In the genomic region with DNA sequence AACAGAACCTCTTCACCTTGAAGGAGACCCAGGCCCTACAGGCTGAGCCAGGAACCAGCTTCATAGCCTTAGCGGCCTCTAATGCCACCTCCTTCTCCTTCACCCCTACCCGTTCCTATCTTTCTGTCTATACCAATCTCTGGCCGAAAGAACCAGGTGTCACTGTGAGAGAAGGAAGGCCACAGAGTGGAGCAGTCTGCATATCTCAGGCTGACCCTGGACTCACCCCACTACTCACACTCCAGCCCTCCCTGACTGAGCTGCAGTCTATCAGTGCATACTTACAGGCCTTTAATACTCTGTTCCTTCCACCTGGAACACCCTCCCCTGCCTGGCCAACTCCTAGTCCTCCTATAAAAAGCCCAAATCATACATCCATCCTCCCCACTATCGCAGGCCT, we compare ENCODE assay signal across 12 cellular contexts. TPM values are rescaled to one million over a fixed set of nuclear protein-coding genes. Genes with fewer than 3 reads are reported as not detected.
A peak's percentile ranks its signal among the peaks of the same experiment; 100 is the strongest.
DNase-seq lines count a peak whose midpoint lies in the region; ATAC-seq, FAIRE-seq and TF ChIP-seq lines count a peak whose summit lies in the region.
"Had no signal": no experiment of that assay in that cellular context is flagged by ENCODE, and none has a peak within 500 bp of the region (broad histone marks: within the 10 kb centered on the region; RNA-seq: fewer than 3 reads in every experiment).

No MANE protein-coding gene starts in this region.

- H3K9ac ChIP-seq in skeletal muscle tissue (ENCODE audit: low read depth in 1 of 3, low read length in 3 of 3), result peak overlapping the region in 2 of 3 donors; percentile 57 to 97

- H3K27ac ChIP-seq in heart left ventricle (peak overlapping the region; percentile 35 to 98 (median 92)), skeletal muscle tissue (ENCODE audit: low read depth, low read length) (peak overlapping the region; percentile 64)
- H3K27ac ChIP-seq: thyroid gland had no signal

- DNase-seq in GM12892 (ENCODE audit: insufficient read length) (no peak), heart left ventricle (peak in 1 of 5 donors; percentile 25), left colon (no peak), GM10266 (ENCODE audit: extremely low spot score) (no peak), GM19240 (ENCODE audit: insufficient read length, low spot score) (no peak), NOMO-1 treated with DMSO at 0.1 percent for 48 hours (lab: John Stamatoyannopoulos, UW; ENCODE audit: unreplicated experiment) (no peak)
- no peak for DNase-seq in activated CD4-positive, alpha-beta memory T cell treated with anti-CD3 and anti-CD28 coated beads for 36 hours
- DNase-seq: GF-D8; NCI-H187; stimulated activated CD4-positive, alpha-beta T cell treated with anti-CD3 and anti-CD28 coated beads, Interleukin-12 subunit alpha, Interleukin-12 subunit beta, amount 100 ng/mL, for 4 hours; thyroid gland had no signal

- H3K36me3 ChIP-seq in heart left ventricle (peaks cover 0 to 49% (median 6%) of the 10 kb centered on the region in 9 donors), skeletal muscle tissue (ENCODE audit: control insufficient read depth in 3 of 3, insufficient read depth in 3 of 3, low read length in 3 of 3) (peaks cover 0 to 9% (median 4%) of the 10 kb centered on the region in 3 donors)

- CTCF ChIA-PET in activated CD4-positive, alpha-beta memory T cell treated with anti-CD3 and anti-CD28 coated beads for 36 hours (lab: Charles Lee), result interaction anchor here (2.6 kb wide), 1 partner anchor 36 kb away, joined by 8 read pairs; no protein-coding TSS in a partner anchor

- POLR2A ChIA-PET in activated CD4-positive, alpha-beta memory T cell treated with anti-CD3 and anti-CD28 coated beads for 36 hours (lab: Charles Lee), result no interaction called here

- H3K4me3 Mint-ChIP-seq in activated CD4-positive, alpha-beta memory T cell treated with anti-CD3 and anti-CD28 coated beads for 36 hours, result peak overlapping the region; percentile 90

- H3K4me1 ChIP-seq in heart left ventricle (peaks cover 3 to 96% (median 65%) of the 10 kb centered on the region in 12 donors), skeletal muscle tissue (ENCODE audit: control insufficient read depth in 3 of 3, insufficient read depth in 3 of 3, low read length in 3 of 3) (peaks cover 64 to 80% (median 66%) of the 10 kb centered on the region in 3 donors)

- no peaks in the 10 kb centered on the region for H3K9me3 Mint-ChIP-seq in activated CD4-positive, alpha-beta memory T cell treated with anti-CD3 and anti-CD28 coated beads for 36 hours

- no peaks in the 10 kb centered on the region for H3K27me3 ChIP-seq in heart left ventricle
- H3K27me3 ChIP-seq in skeletal muscle tissue (ENCODE audit: control insufficient read depth in 3 of 3, insufficient read depth in 3 of 3, low read length in 3 of 3), result no peaks in the 10 kb centered on the region
- H3K27me3 ChIP-seq: thyroid gland had no signal

- intact Hi-C loops in activated CD4-positive, alpha-beta memory T cell treated with anti-CD3 and anti-CD28 coated beads for 36 hours (cut with micrococcal nuclease), result no loop called here
- intact Hi-C loops in heart left ventricle (cut with DNase I), result no loop called here
- intact Hi-C loops in left colon (cut with DNase I, micrococcal nuclease), result no loop called here

- peak in 1 of 4 donors; percentile 6 for ATAC-seq in heart left ventricle
- no peak for ATAC-seq in left colon

- H3K4me3 ChIP-seq in heart left ventricle (peak overlapping the region in 9 of 12 donors; percentile 68 to 86 (median 72)), skeletal muscle tissue (ENCODE audit: low read length in 3 of 3) (peak overlapping the region; percentile 24 to 54 (median 37))
- H3K4me3 ChIP-seq: thyroid gland had no signal

- peaks cover 2% of the 10 kb centered on the region for H3K36me3 Mint-ChIP-seq in activated CD4-positive, alpha-beta memory T cell treated with anti-CD3 and anti-CD28 coated beads for 36 hours

- H3K4me1 Mint-ChIP-seq in activated CD4-positive, alpha-beta memory T cell treated with anti-CD3 and anti-CD28 coated beads for 36 hours (ENCODE audit: low read depth), result peaks cover 54% of the 10 kb centered on the region

- peak overlapping the region; percentile 91 for H3K27ac Mint-ChIP-seq in activated CD4-positive, alpha-beta memory T cell treated with anti-CD3 and anti-CD28 coated beads for 36 hours

- WGBS in heart left ventricle, 4 donors, result 45 to 70% (median 47%) methylated on average over 4 of the region's 4 CpGs

- no peak for TF ChIP-seq CTCF in heart left ventricle (IDR thresholded peaks at IDR 0.05)
- TF ChIP-seq CTCF in GM10266 (IDR thresholded peaks at IDR 0.05; ENCODE audit: control insufficient read depth, insufficient read depth, low read depth, missing control alignments), result no peak

- H3K9me3 ChIP-seq in heart left ventricle (no peaks in the 10 kb centered on the region), skeletal muscle tissue (ENCODE audit: control insufficient read depth in 3 of 3, low read length in 3 of 3) (no peaks in the 10 kb centered on the region)
- H3K9me3 ChIP-seq: thyroid gland had no signal

- TF ChIP-seq POLR2A in GM12892 (IDR thresholded peaks at IDR 0.05; ENCODE audit: low read depth, low read length), result no peak
- TF ChIP-seq POLR2A in heart left ventricle (IDR thresholded peaks at IDR 0.05), result no peak

- no peaks in the 10 kb centered on the region for H3K27me3 Mint-ChIP-seq in activated CD4-positive, alpha-beta memory T cell treated with anti-CD3 and anti-CD28 coated beads for 36 hours

- FAIRE-seq in GM12892 (lab: Jason Lieb, UNC), result peak; percentile 70

RNA-seq across cellular contexts. Expression of a gene that starts 32.7 kb away (rescaled TPM):
- 48.4 TPM for polyA plus RNA-seq in GM12892 (2012; ENCODE audit: missing spikeins)
- 10 to 100 TPM; 77.4 to 79.6 TPM for total RNA-seq in activated CD4-positive, alpha-beta memory T cell treated with anti-CD3 and anti-CD28 coated beads for 36 hours
- 100 to 1,000 TPM in 2 of 9 donors, 10 to 100 TPM in 7; 35.4 to 116 (median 44.0) TPM for total RNA-seq in heart left ventricle
- polyA plus RNA-seq in heart left ventricle, result 10 to 100 TPM; 37.7 to 42.0 TPM
- 98.6 TPM for total RNA-seq in skeletal muscle tissue
- 10 to 100 TPM; 62.5 to 69.1 TPM for total RNA-seq in left colon

RNA-seq across cellular contexts. Expression of a gene that starts 45.3 kb away (rescaled TPM):
- 1.7 TPM for polyA plus RNA-seq in GM12892 (2012; ENCODE audit: missing spikeins)
- total RNA-seq in activated CD4-positive, alpha-beta memory T cell treated with anti-CD3 and anti-CD28 coated beads for 36 hours, result under 1 TPM; 0.29 to 0.97 TPM
- total RNA-seq in heart left ventricle, result 10 to 100 TPM; 16.8 to 53.7 (median 23.7) TPM
- polyA plus RNA-seq in heart left ventricle, result 10 to 100 TPM; 23.2 to 24.1 TPM
- 12.0 TPM for total RNA-seq in skeletal muscle tissue
- 10 to 100 TPM in 1 of 2 donors, 1 to 10 TPM in 1; 6.6 to 10.4 TPM for total RNA-seq in left colon
